Comparison of ENCODE assay signal across 11 cellular contexts in the genomic region with DNA sequence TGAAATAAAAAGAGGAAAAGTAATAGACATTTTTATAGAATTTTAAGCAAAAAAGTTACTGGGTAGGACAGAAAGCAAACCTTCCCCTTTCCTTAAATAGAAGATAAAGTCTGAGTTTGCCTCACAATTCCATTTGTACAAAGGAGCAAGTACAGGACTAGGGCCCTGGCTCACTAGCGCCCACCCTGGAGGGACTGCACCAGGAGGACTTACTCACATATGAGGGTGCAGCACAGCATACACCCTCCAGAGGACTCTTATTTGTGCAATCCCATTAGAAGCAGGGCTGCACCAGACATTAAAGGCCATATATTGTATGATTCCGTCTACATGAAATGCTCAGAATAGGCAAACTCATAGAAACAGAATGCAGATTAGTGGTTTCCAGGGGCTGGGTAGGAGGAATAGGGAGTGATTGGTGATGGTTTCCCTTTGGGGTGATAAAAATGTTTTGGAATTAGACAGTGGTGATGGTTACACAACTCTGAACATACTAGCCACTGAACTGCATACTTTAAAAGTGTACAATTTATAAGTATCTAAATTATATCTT. TPM values are rescaled to one million over a fixed set of nuclear protein-coding genes. Genes with fewer than 3 reads are reported as not detected.
DNase-seq lines count a peak whose midpoint lies in the region; ATAC-seq and TF ChIP-seq lines count a peak whose summit lies in the region.
"Had no signal": no experiment of that assay in that cellular context is flagged by ENCODE, and none has a peak within 500 bp of the region (broad histone marks: within the 10 kb centered on the region; RNA-seq: fewer than 3 reads in every experiment).

No MANE protein-coding gene starts in this region.

- peak; percentile 17 to 58 (median 46); a peak in 5 of 6 replicates for TF ChIP-seq CTCF in HCT116 (IDR thresholded peaks at IDR 0.05 in 2 of 3, conservative IDR thresholded peaks at IDR 0.05 in 1 of 3; ENCODE audit: borderline replicate concordance in 1 of 3, insufficient read depth in 1 of 3, low read depth in 2 of 3, low read length in 2 of 3)
- peak; percentile 22; the same call in 1 of the 2 replicates for TF ChIP-seq CTCF in WTC11 (IDR thresholded peaks at IDR 0.05)
- TF ChIP-seq CTCF in vagina (IDR thresholded peaks at IDR 0.05) = no peak

- no peak overlapping the region for H3K27ac Mint-ChIP-seq in WTC11
- H3K27ac Mint-ChIP-seq: stimulated activated memory B cell treated with anti-CD40 and anti-IgM and Interleukin-4, amounts not matched to agents 10 μg/mL and 1 μg/mL and 100 μg/mL, for 72 hours had no signal

- H3K9me3 ChIP-seq in HCT116 (ENCODE audit: control insufficient read depth in 1 of 2, insufficient read depth in 1 of 2, low read depth in 1 of 2, low read length in 2 of 2) (no peaks in the 10 kb centered on the region), vagina (no peaks in the 10 kb centered on the region)

- DNase-seq in DMS 273 (lab: John Stamatoyannopoulos, UW; ENCODE audit: unreplicated experiment) = peak; percentile 22
- no peak for DNase-seq in DMS 273 treated with DMSO at 0.1 percent for 48 hours (lab: John Stamatoyannopoulos, UW)
- no peak for DNase-seq in HCT116 (ENCODE audit: low read depth, low spot score)
- peak; percentile 66 for DNase-seq in WTC11 (ENCODE audit: low spot score)
- DNase-seq in iPS-NIHi7 (ENCODE audit: extremely low spot score) = peak; percentile 40
- DNase-seq in vagina (ENCODE audit: extremely low spot score in 2 of 2) = no peak
- DNase-seq in H4 (ENCODE audit: low spot score) = no peak
- DNase-seq in sciatic nerve (ENCODE audit: low spot score) = no peak
- DNase-seq: foreskin melanocyte had no signal

- no peak overlapping the region for H3K4me2 ChIP-seq in HCT116 (ENCODE audit: low read length)

- TF ChIP-seq RAD21 in HCT116 (IDR thresholded peaks at IDR 0.05; ENCODE audit: low read depth) = 0 out of 2 replicates have a peak, but pooled peaks have one; percentile 3

- ATAC-seq in HCT116 = no peak
- peak; percentile 40 for ATAC-seq in WTC11
- no peak for ATAC-seq in sciatic nerve
- ATAC-seq: stimulated activated memory B cell treated with anti-CD40 and anti-IgM and Interleukin-4, amounts not matched to agents 10 μg/mL and 1 μg/mL and 100 μg/mL, for 72 hours had no signal

- peaks cover 11% of the 10 kb centered on the region for H3K4me1 Mint-ChIP-seq in WTC11

- no peaks in the 10 kb centered on the region for H3K9me2 ChIP-seq in HCT116 (ENCODE audit: insufficient read depth)

- no peak overlapping the region for H3K27ac ChIP-seq in HCT116 (ENCODE audit: low read depth, low read length)
- no peak overlapping the region for H3K27ac ChIP-seq in vagina
- H3K27ac ChIP-seq: parathyroid adenoma had no signal

- H4K20me1 ChIP-seq in HCT116 (ENCODE audit: insufficient read depth) = no peaks in the 10 kb centered on the region

- TF ChIP-seq POLR2A in HCT116 (IDR thresholded peaks at IDR 0.05; ENCODE audit: borderline replicate concordance, extremely low read depth, insufficient read depth, insufficient read length) (no peak), vagina (IDR thresholded peaks at IDR 0.05) (no peak)

- H3K4me1 ChIP-seq in HCT116 (ENCODE audit: control insufficient read depth in 1 of 2, insufficient read depth in 2 of 2, low read length in 2 of 2) = peaks cover 5 to 13% of the 10 kb centered on the region in 2 experiments; a peak in 3 of 4 replicates
- peaks cover 66% of the 10 kb centered on the region for H3K4me1 ChIP-seq in vagina

- POLR2A ChIA-PET in HCT116 (lab: Charles Lee) (no interaction called here), WTC11 (lab: Charles Lee) (no interaction called here)

- intact Hi-C loops in HCT116 (cut with micrococcal nuclease) = no loop called here
- intact Hi-C loops in vagina (cut with DNase I) = no loop called here
- intact Hi-C loops in sciatic nerve (cut with DNase I) = no loop called here

- H3K27me3 ChIP-seq in HCT116 (ENCODE audit: insufficient read depth, low read length) (no peaks in the 10 kb centered on the region), vagina (no peaks in the 10 kb centered on the region)

- peaks cover 76% of the 10 kb centered on the region for H3K79me2 ChIP-seq in HCT116 (ENCODE audit: insufficient read depth, low read length)

- H3K36me3 Mint-ChIP-seq in WTC11 = peaks cover 25% of the 10 kb centered on the region

- H3K4me3 Mint-ChIP-seq in WTC11 = no peak overlapping the region
- H3K4me3 Mint-ChIP-seq: stimulated activated memory B cell treated with anti-CD40 and anti-IgM and Interleukin-4, amounts not matched to agents 10 μg/mL and 1 μg/mL and 100 μg/mL, for 72 hours had no signal

- H3K4me3 ChIP-seq in HCT116 (replicated peaks in 1 of 2; ENCODE audit: low read depth in 1 of 2, low read length in 2 of 2) (no peak overlapping the region), vagina (no peak overlapping the region)

- H2AFZ ChIP-seq in HCT116 (ENCODE audit: low read depth, low read length, poor library complexity, severe bottlenecking) = no peak overlapping the region
- H2AFZ ChIP-seq: parathyroid adenoma had no signal

- H3K36me3 ChIP-seq in HCT116 (ENCODE audit: control insufficient read depth in 1 of 2, insufficient read depth in 2 of 2, low read length in 2 of 2) (peaks cover 8 to 22% of the 10 kb centered on the region in 2 experiments; a peak in 3 of 4 replicates), vagina (peaks cover 0 to 8% of the 10 kb centered on the region in 2 donors)

- RAD21 ChIA-PET in HCT116 (lab: Charles Lee; ENCODE audit: low non-redundant PET in 1 of 2, low total read pairs in 2 of 2, uncharacterized antibody in 2 of 2, unreplicated experiment in 2 of 2) = no interaction called here

- no peak overlapping the region for H3K9ac ChIP-seq in HCT116 (ENCODE audit: low read length)
- H3K9ac ChIP-seq: parathyroid adenoma had no signal

- no peaks in the 10 kb centered on the region for H3K9me3 Mint-ChIP-seq in WTC11
- H3K9me3 Mint-ChIP-seq: stimulated activated memory B cell treated with anti-CD40 and anti-IgM and Interleukin-4, amounts not matched to agents 10 μg/mL and 1 μg/mL and 100 μg/mL, for 72 hours had no signal

- 0 out of 2 replicates have a peak, but pooled peaks cover under 1% of the 10 kb centered on the region for H3K27me3 Mint-ChIP-seq in WTC11 (ENCODE audit: low read depth)
- H3K27me3 Mint-ChIP-seq: stimulated activated memory B cell treated with anti-CD40 and anti-IgM and Interleukin-4, amounts not matched to agents 10 μg/mL and 1 μg/mL and 100 μg/mL, for 72 hours had no signal

- no TSS peak for BruUV-seq in HCT116 (replicated peaks; lab: Mats Ljungman, UMichigan)

- CTCF ChIA-PET in HCT116 (lab: Charles Lee) = no interaction called here
- CTCF ChIA-PET in WTC11 (lab: Charles Lee) = no interaction called here

TF ChIP-seq in HCT116, 20 proteins besides CTCF, POLR2A, EP300 and RAD21 (continues in another document):
- TF ChIP-seq SP1 (IDR thresholded peaks at IDR 0.05; ENCODE audit: low read depth) = no peak
- TF ChIP-seq, protein P1, sequence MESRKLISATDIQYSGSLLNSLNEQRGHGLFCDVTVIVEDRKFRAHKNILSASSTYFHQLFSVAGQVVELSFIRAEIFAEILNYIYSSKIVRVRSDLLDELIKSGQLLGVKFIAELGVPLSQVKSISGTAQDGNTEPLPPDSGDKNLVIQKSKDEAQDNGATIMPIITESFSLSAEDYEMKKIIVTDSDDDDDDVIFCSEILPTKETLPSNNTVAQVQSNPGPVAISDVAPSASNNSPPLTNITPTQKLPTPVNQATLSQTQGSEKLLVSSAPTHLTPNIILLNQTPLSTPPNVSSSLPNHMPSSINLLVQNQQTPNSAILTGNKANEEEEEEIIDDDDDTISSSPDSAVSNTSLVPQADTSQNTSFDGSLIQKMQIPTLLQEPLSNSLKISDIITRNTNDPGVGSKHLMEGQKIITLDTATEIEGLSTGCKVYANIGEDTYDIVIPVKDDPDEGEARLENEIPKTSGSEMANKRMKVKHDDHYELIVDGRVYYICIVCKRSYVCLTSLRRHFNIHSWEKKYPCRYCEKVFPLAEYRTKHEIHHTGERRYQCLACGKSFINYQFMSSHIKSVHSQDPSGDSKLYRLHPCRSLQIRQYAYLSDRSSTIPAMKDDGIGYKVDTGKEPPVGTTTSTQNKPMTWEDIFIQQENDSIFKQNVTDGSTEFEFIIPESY (IDR thresholded peaks at IDR 0.05; ENCODE audit: extremely low read depth, insufficient replicate concordance, low read length) = no peak
- no peak for TF ChIP-seq YY1 (IDR thresholded peaks at IDR 0.05; ENCODE audit: extremely low read depth, insufficient replicate concordance, low read depth, low read length)

TF ChIP-seq in WTC11, 78 proteins besides CTCF, POLR2A, EP300 and RAD21 (continues in another document):
- TF ChIP-seq IRF2 (CRISPR knock-in tag; IDR thresholded peaks at IDR 0.05; ENCODE audit: borderline replicate concordance, low read depth) (no peak), ZNF219 (CRISPR knock-in tag; IDR thresholded peaks at IDR 0.05; ENCODE audit: borderline replicate concordance) (no peak), FOXK1 (CRISPR knock-in tag; IDR thresholded peaks at IDR 0.05) (no peak), ZNF138 (CRISPR knock-in tag; conservative IDR thresholded peaks at IDR 0.05) (no peak), JAZF1 (CRISPR knock-in tag; IDR thresholded peaks at IDR 0.05) (no peak), GTF2I (CRISPR knock-in tag; conservative IDR thresholded peaks at IDR 0.05) (no peak), ZMAT4 (CRISPR knock-in tag; IDR thresholded peaks at IDR 0.05) (no peak)

RNA-seq across cellular contexts. Expression of gene REEP5, which starts 4.5 kb away (rescaled TPM):
- total RNA-seq in HCT116 (2021; ENCODE audit: unreplicated experiment) (71.7 TPM), WTC11 (2021) (49.6 to 54.3 TPM (median 53.0 TPM) in 3 replicates), vagina (89.1 TPM), sciatic nerve (73.6 TPM)
- polyA plus RNA-seq in HCT116 (2012) = 87.1 and 93.7 TPM in 2 replicates
- 19.1 and 35.6 TPM in 2 replicates for total RNA-seq in H4 (2014; rRNA removed; shearing (Covaris generic))

RNA-seq across cellular contexts. Expression of gene SRP19, which starts 56.4 kb away (rescaled TPM):
- total RNA-seq in HCT116 (2021; ENCODE audit: unreplicated experiment) (45.3 TPM), WTC11 (2021) (41.0 to 56.4 TPM (median 48.8 TPM) in 3 replicates), vagina (30.9 TPM), sciatic nerve (21.2 TPM)
- polyA plus RNA-seq in HCT116 (2012) = 40.7 and 49.7 TPM in 2 replicates
- total RNA-seq in H4 (2014; rRNA removed; shearing (Covaris generic)) = 165 and 187 TPM in 2 replicates

RNA-seq across cellular contexts. Expression of gene DCP2, which starts 59.1 kb away (rescaled TPM):
- total RNA-seq in HCT116 (2021; ENCODE audit: unreplicated experiment) (57.1 TPM), WTC11 (2021) (186 to 207 TPM (median 191 TPM) in 3 replicates), vagina (58.2 TPM), sciatic nerve (57.4 TPM)
- polyA plus RNA-seq in HCT116 (2012) = 14.4 and 18.6 TPM in 2 replicates
- 33.4 and 36.1 TPM in 2 replicates for total RNA-seq in H4 (2014; rRNA removed; shearing (Covaris generic))

Comparison
In these comparisons a context has a peak if more than half of its experiments do, and no peak if none do; other contexts are left out.
1. DNase-seq: peak in DMS 273 (single experiment), WTC11 (single experiment) and iPS-NIHi7 (single experiment); none in DMS 273 treated with DMSO at 0.1 percent for 48 hours (single experiment), HCT116 (single experiment), vagina (0 of 2), H4 (single experiment) and sciatic nerve (single experiment).
2. CTCF ChIP-seq: peak in HCT116 (3 of 3) and WTC11 (single experiment); none in vagina (0 of 3).